40 cellular contexts compared by ENCODE assay signal in the genomic region with DNA sequence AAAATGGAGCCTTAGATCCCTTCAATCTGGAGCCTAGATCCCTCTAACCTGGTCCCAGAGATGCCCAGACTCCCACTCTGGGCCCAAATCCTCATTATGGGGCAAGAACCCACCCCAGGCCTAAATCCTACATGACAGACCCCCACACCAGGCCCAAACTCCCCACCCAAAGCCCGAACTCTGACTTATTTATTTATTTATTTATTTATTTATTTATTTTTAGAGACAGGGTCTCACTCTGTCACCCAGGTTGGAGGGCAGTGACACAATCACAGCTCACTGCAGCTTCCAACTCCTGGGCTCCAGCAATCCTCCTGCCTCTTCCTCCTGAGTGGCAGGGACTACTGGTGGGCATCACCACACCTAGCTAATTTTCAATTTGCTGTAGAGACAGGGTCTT. TPM values are rescaled to one million over a fixed set of nuclear protein-coding genes. Genes with fewer than 3 reads are reported as not detected.
"Had no signal": no experiment of that assay in that cellular context is flagged by ENCODE, and none has a peak within 500 bp of the region (broad histone marks: within the 10 kb centered on the region; RNA-seq: fewer than 3 reads in every experiment).

No MANE protein-coding gene starts in this region.

- H3K9me3 Mint-ChIP-seq: activated naive CD4-positive, alpha-beta T cell treated with anti-CD3 and anti-CD28 coated beads for 36 hours; activated naive CD4-positive, alpha-beta T cell treated with anti-CD3 and anti-CD28 coated beads, Interleukin-2, amount 50 U/mL, for 24 hours; activated naive CD4-positive, alpha-beta T cell treated with anti-CD3 and anti-CD28 coated beads, Interleukin-2, amount 50 U/mL, for 72 hours; activated naive CD8-positive, alpha-beta T cell treated with anti-CD3 and anti-CD28 coated beads for 36 hours; activated naive CD8-positive, alpha-beta T cell treated with anti-CD3 and anti-CD28 coated beads, Interleukin-2, amount 10 ng/mL, durations not matched to agents 7 days and 5 days; activated naive CD8-positive, alpha-beta T cell treated with anti-CD3 and anti-CD28 coated beads, Interleukin-2, amount 50 U/mL, for 24 hours; activated T-cell treated with anti-CD3 and anti-CD28 coated beads, Interleukin-2, amount 50 U/mL, for 24 hours; activated T-cell treated with anti-CD3 and anti-CD28 coated beads, Interleukin-2, amount 50 U/mL, for 4 hours; activated T-cell treated with anti-CD3 and anti-CD28 coated beads, Interleukin-2, amount 50 U/mL, for 72 hours; activated T-helper 1 cell treated with anti-CD3 and anti-CD28 coated beads, Interleukin-12 subunit alpha, Interleukin-12 subunit beta, Interleukin-2, Interleukin-4 antibody, amounts not matched to agents 30 ng/mL and 10 ng/mL and 1 ng/mL, durations not matched to agents 14 hours and 24 hours and 36 hours; activated T-helper 17 cell treated with anti-CD3 and anti-CD28 coated beads, Interleukin-2, amount 50 U/mL, for 72 hours; activated T-helper 2 cell treated with anti-CD3 and anti-CD28 coated beads, Interferon-gamma antibody, Interleukin-2, Interleukin-4, amounts not matched to agents 10 μg/mL and 5 μg/mL and 100 μg/mL, durations not matched to agents 14 hours and 24 hours and 36 hours; brain; central memory CD8-positive, alpha-beta T cell had no signal

- H3K36me3 Mint-ChIP-seq: activated naive CD4-positive, alpha-beta T cell treated with anti-CD3 and anti-CD28 coated beads, Interleukin-2, amount 50 U/mL, for 24 hours; activated naive CD4-positive, alpha-beta T cell treated with anti-CD3 and anti-CD28 coated beads, Interleukin-2, amount 50 U/mL, for 72 hours; activated naive CD8-positive, alpha-beta T cell; activated naive CD8-positive, alpha-beta T cell treated with anti-CD3 and anti-CD28 coated beads for 36 hours; activated naive CD8-positive, alpha-beta T cell treated with anti-CD3 and anti-CD28 coated beads, Interleukin-2, amount 10 ng/mL, durations not matched to agents 7 days and 5 days had no signal

- H3K27ac ChIP-seq: adrenal gland, ascending aorta, body of pancreas, brain microvascular endothelial cell, breast epithelium, cardiac muscle cell had no signal

- H3K4me3 ChIP-seq: adrenal gland, ascending aorta, body of pancreas, breast epithelium, cardiac muscle cell had no signal

- H3K4me1 Mint-ChIP-seq: activated naive CD4-positive, alpha-beta T cell treated with anti-CD3 and anti-CD28 coated beads, Interleukin-2, amount 50 U/mL, for 24 hours; activated naive CD8-positive, alpha-beta T cell treated with anti-CD3 and anti-CD28 coated beads for 36 hours; activated naive CD8-positive, alpha-beta T cell treated with anti-CD3 and anti-CD28 coated beads, Interleukin-2, amount 10 ng/mL, durations not matched to agents 7 days and 5 days; activated naive CD8-positive, alpha-beta T cell treated with anti-CD3 and anti-CD28 coated beads, Interleukin-2, amount 50 U/mL, for 24 hours; activated T-helper 17 cell treated with anti-CD3 and anti-CD28 coated beads, Interleukin-2, amount 50 U/mL, for 72 hours; central memory CD8-positive, alpha-beta T cell had no signal

- H3K36me3 ChIP-seq: adrenal gland, ascending aorta, brain microvascular endothelial cell, breast epithelium, cardiac muscle cell had no signal

- DNase-seq: activated effector memory CD4-positive, alpha-beta T cell treated with anti-CD3 and anti-CD28 coated beads, Interleukin-2, amount 50 U/mL, for 16 hours; activated effector memory CD4-positive, alpha-beta T cell treated with Interleukin-2 at 50 U/mL for 16 hours; activated gamma-delta T cell; activated gamma-delta T cell treated with Interleukin-2 at 50 U/mL for 16 hours; activated naive CD4-positive, alpha-beta T cell; activated naive CD4-positive, alpha-beta T cell treated with anti-CD3 and anti-CD28 coated beads for 36 hours; activated naive CD4-positive, alpha-beta T cell treated with anti-CD3 and anti-CD28 coated beads, Interleukin-2, amount 50 U/mL, for 16 hours; activated naive CD4-positive, alpha-beta T cell treated with Interleukin-2 at 50 U/mL for 16 hours; activated naive CD8-positive, alpha-beta T cell treated with anti-CD3 and anti-CD28 coated beads for 36 hours; activated naive CD8-positive, alpha-beta T cell treated with anti-CD3 and anti-CD28 coated beads, Interleukin-2, amount 10 ng/mL, durations not matched to agents 7 days and 5 days; activated naive CD8-positive, alpha-beta T cell treated with anti-CD3 and anti-CD28 coated beads, Interleukin-2, amount 50 U/mL, for 24 hours; activated T-cell treated with anti-CD3 and anti-CD28 coated beads, Interleukin-2, amount 50 U/mL, for 1 hour; activated T-cell treated with anti-CD3 and anti-CD28 coated beads, Interleukin-2, amount 50 U/mL, for 24 hours; activated T-cell treated with anti-CD3 and anti-CD28 coated beads, Interleukin-2, amount 50 U/mL, for 4 hours; activated T-cell treated with anti-CD3 and anti-CD28 coated beads, Interleukin-2, amount 50 U/mL, for 48 hours; activated T-cell treated with anti-CD3 and anti-CD28 coated beads, Interleukin-2, amount 50 U/mL, for 72 hours; adrenal gland; amniotic stem cell; amygdala; anterior cingulate cortex; aorta; body of pancreas; brain microvascular endothelial cell; caudate nucleus; central memory CD4-positive, alpha-beta T cell; cerebellar nuclear complex had no signal

- H3K4me3 Mint-ChIP-seq: activated naive CD4-positive, alpha-beta T cell treated with anti-CD3 and anti-CD28 coated beads for 36 hours; activated naive CD4-positive, alpha-beta T cell treated with anti-CD3 and anti-CD28 coated beads, Interleukin-2, amount 50 U/mL, for 24 hours; activated naive CD8-positive, alpha-beta T cell; activated naive CD8-positive, alpha-beta T cell treated with anti-CD3 and anti-CD28 coated beads for 36 hours; activated naive CD8-positive, alpha-beta T cell treated with anti-CD3 and anti-CD28 coated beads, Interleukin-2, amount 10 ng/mL, durations not matched to agents 7 days and 5 days; activated naive CD8-positive, alpha-beta T cell treated with anti-CD3 and anti-CD28 coated beads, Interleukin-2, amount 50 U/mL, for 24 hours; activated T-cell treated with anti-CD3 and anti-CD28 coated beads, Interleukin-2, amount 50 U/mL, for 24 hours; activated T-cell treated with anti-CD3 and anti-CD28 coated beads, Interleukin-2, amount 50 U/mL, for 4 hours; activated T-cell treated with anti-CD3 and anti-CD28 coated beads, Interleukin-2, amount 50 U/mL, for 72 hours; activated T-helper 1 cell treated with anti-CD3 and anti-CD28 coated beads, Interleukin-12 subunit alpha, Interleukin-12 subunit beta, Interleukin-2, Interleukin-4 antibody, amounts not matched to agents 30 ng/mL and 10 ng/mL and 1 ng/mL, durations not matched to agents 14 hours and 24 hours and 36 hours; activated T-helper 17 cell treated with anti-CD3 and anti-CD28 coated beads, Interleukin-2, amount 50 U/mL, for 72 hours; brain; central memory CD8-positive, alpha-beta T cell had no signal

- H3K4me1 ChIP-seq: ascending aorta, breast epithelium had no signal

- H3K27me3 Mint-ChIP-seq: activated naive CD4-positive, alpha-beta T cell treated with anti-CD3 and anti-CD28 coated beads, Interleukin-2, amount 50 U/mL, for 24 hours; activated naive CD8-positive, alpha-beta T cell treated with anti-CD3 and anti-CD28 coated beads for 36 hours; activated naive CD8-positive, alpha-beta T cell treated with anti-CD3 and anti-CD28 coated beads, Interleukin-2, amount 10 ng/mL, durations not matched to agents 7 days and 5 days; activated T-cell treated with anti-CD3 and anti-CD28 coated beads, Interleukin-2, amount 50 U/mL, for 24 hours; activated T-helper 17 cell treated with anti-CD3 and anti-CD28 coated beads, Interleukin-2, amount 50 U/mL, for 72 hours; brain had no signal

- H3K27ac Mint-ChIP-seq: activated naive CD4-positive, alpha-beta T cell treated with anti-CD3 and anti-CD28 coated beads for 36 hours; activated naive CD4-positive, alpha-beta T cell treated with anti-CD3 and anti-CD28 coated beads, Interleukin-2, amount 50 U/mL, for 24 hours; activated naive CD4-positive, alpha-beta T cell treated with anti-CD3 and anti-CD28 coated beads, Interleukin-2, amount 50 U/mL, for 72 hours; activated naive CD8-positive, alpha-beta T cell; activated naive CD8-positive, alpha-beta T cell treated with anti-CD3 and anti-CD28 coated beads for 36 hours; activated naive CD8-positive, alpha-beta T cell treated with anti-CD3 and anti-CD28 coated beads, Interleukin-2, amount 10 ng/mL, durations not matched to agents 7 days and 5 days; activated naive CD8-positive, alpha-beta T cell treated with anti-CD3 and anti-CD28 coated beads, Interleukin-2, amount 50 U/mL, for 24 hours; activated T-cell treated with anti-CD3 and anti-CD28 coated beads, Interleukin-2, amount 50 U/mL, for 24 hours; activated T-cell treated with anti-CD3 and anti-CD28 coated beads, Interleukin-2, amount 50 U/mL, for 72 hours; activated T-helper 1 cell treated with anti-CD3 and anti-CD28 coated beads, Interleukin-12 subunit alpha, Interleukin-12 subunit beta, Interleukin-2, Interleukin-4 antibody, amounts not matched to agents 30 ng/mL and 10 ng/mL and 1 ng/mL, durations not matched to agents 14 hours and 24 hours and 36 hours; activated T-helper 17 cell treated with anti-CD3 and anti-CD28 coated beads, Interleukin-2, amount 50 U/mL, for 72 hours; activated T-helper 2 cell treated with anti-CD3 and anti-CD28 coated beads, Interferon-gamma antibody, Interleukin-2, Interleukin-4, amounts not matched to agents 10 μg/mL and 5 μg/mL and 100 μg/mL, durations not matched to agents 14 hours and 24 hours and 36 hours; brain had no signal

- H3K27me3 ChIP-seq: adrenal gland, ascending aorta, body of pancreas, brain microvascular endothelial cell, breast epithelium, cardiac muscle cell had no signal

- H3K9me3 ChIP-seq: adrenal gland, ascending aorta, body of pancreas, breast epithelium had no signal

- FAIRE-seq: astrocyte, bronchial epithelial cell had no signal

RNA-seq across cellular contexts. Expression of gene FBN3, which starts 12.0 kb away (rescaled TPM):
- total RNA-seq: activated naive CD4-positive, alpha-beta T cell treated with anti-CD3 and anti-CD28 coated beads for 36 hours; activated naive CD8-positive, alpha-beta T cell treated with anti-CD3 and anti-CD28 coated beads for 36 hours; activated T-cell treated with anti-CD3 and anti-CD28 coated beads, Interleukin-2, amount 50 U/mL, for 72 hours; activated T-helper 1 cell treated with anti-CD3 and anti-CD28 coated beads, Interleukin-12 subunit alpha, Interleukin-12 subunit beta, Interleukin-2, Interleukin-4 antibody, amounts not matched to agents 30 ng/mL and 10 ng/mL and 1 ng/mL, durations not matched to agents 14 hours and 24 hours and 36 hours; activated T-helper 2 cell treated with anti-CD3 and anti-CD28 coated beads, Interferon-gamma antibody, Interleukin-2, Interleukin-4, amounts not matched to agents 10 μg/mL and 5 μg/mL and 100 μg/mL, durations not matched to agents 14 hours and 24 hours and 36 hours; aorta; ascending aorta; bronchial epithelial cell; cardiac septum had no signal
- polyA plus RNA-seq: aorta had no signal
